ENCODE assay signal across 8 cellular contexts in genomic region chr1:201506573-201507567, GRCh38. TPM values are rescaled to one million over a fixed set of nuclear protein-coding genes. Genes with fewer than 3 reads are reported as not detected.
DNase-seq lines count a peak whose midpoint lies in the region; ATAC-seq and TF ChIP-seq lines count a peak whose summit lies in the region.

TSS of gene CSRP1 (minus strand) at chr1:201507123. CDS start at chr1:201496303, 10,820 bp downstream.

- H3K9ac ChIP-seq in HCT116 (ENCODE audit: low read length) = peak within 1 kb of the TSS; percentile 77

- peak; percentile 95 for ATAC-seq in HCT116
- ATAC-seq in right cardiac atrium = peak; percentile 89 to 93
- peak; percentile 91 for ATAC-seq in aorta (ENCODE audit: low FRiP score)

- RAD21 ChIA-PET in HCT116 (lab: Charles Lee; ENCODE audit: low non-redundant PET in 1 of 2, low total read pairs in 2 of 2, uncharacterized antibody in 2 of 2, unreplicated experiment in 2 of 2) = interaction anchor here in 1 of 2 experiments (1.4 kb wide), 1 partner anchor 59 kb away, joined by 4 read pairs; no protein-coding TSS in a partner anchor

- DNase-seq in GM10248 (ENCODE audit: extremely low spot score) (peak; percentile 95), HCT116 (ENCODE audit: low read depth, low spot score) (peak; percentile 71), NAMALWA (ENCODE audit: low spot score) (peak; percentile 64), amniotic epithelial cell (ENCODE audit: low read depth) (peak; percentile 85), right cardiac atrium (peak; percentile 94 to 97 (median 96)), renal cortical epithelial cell (ENCODE audit: low read depth) (peak; percentile 61), aorta (peak; percentile 94 to 97)

- POLR2A ChIA-PET in GM10248 (lab: Yijun Ruan, JAX) (interaction anchor here (0.6 kb wide), 1 partner anchor 568 kb away, joined by 6 read pairs; no protein-coding TSS in a partner anchor), HCT116 (lab: Charles Lee) (interaction anchor here (0.7 to 2.6 kb wide), 4 partner anchors 9 to 503 kb away, joined by 3 to 8 read pairs (median 4); partner anchors contain the start of gene ELF3)

- H3K27ac ChIP-seq in HCT116 (ENCODE audit: low read depth, low read length) = peak within 1 kb of the TSS; percentile 64
- peak within 1 kb of the TSS; percentile 88 for H3K27ac ChIP-seq in right cardiac atrium (ENCODE audit: low read length)
- H3K27ac ChIP-seq in aorta (ENCODE audit: low read depth in 1 of 2, low read length in 2 of 2) = peak within 1 kb of the TSS; percentile 87 to 97

- peaks cover 3% of the 10 kb centered on the region; the same call in 1 of the 2 replicates for H3K79me2 ChIP-seq in HCT116 (ENCODE audit: insufficient read depth, low read length)

- no peak within 1 kb of the TSS for H2AFZ ChIP-seq in HCT116 (ENCODE audit: low read depth, low read length, poor library complexity, severe bottlenecking)

- H3K4me3 ChIP-seq in HCT116 (replicated peaks in 1 of 2; ENCODE audit: low read depth in 1 of 2, low read length in 2 of 2) (peak within 1 kb of the TSS; percentile 64 to 73), right cardiac atrium (ENCODE audit: low read length) (peak within 1 kb of the TSS; percentile 66), aorta (ENCODE audit: low read length in 2 of 2) (peak within 1 kb of the TSS; percentile 79 to 92)

- peak; percentile 96 for TF ChIP-seq POLR2A in HCT116 (IDR thresholded peaks at IDR 0.05; ENCODE audit: borderline replicate concordance, extremely low read depth, insufficient read depth, insufficient read length)

- WGBS in right cardiac atrium = 4% methylated on average over 81 of the region's 81 CpGs
- WGBS in aorta, 2 donors = 5 to 6% methylated on average over 77 to 81 of the region's 81 CpGs

- intact Hi-C loops in HCT116 (cut with micrococcal nuclease) = loop anchor here (2.0 kb wide), 1 partner anchor 18 kb away; no protein-coding TSS in a partner anchor
- intact Hi-C loops in T-helper 1 cell treated with Interleukin-12 subunit alpha and Interleukin-12 subunit beta and Interleukin-4 antibody, amounts not matched to agents 30 ng/mL and 1 ng/mL, for 36 hours (cut with micrococcal nuclease) = loop anchor here (1.0 to 5.0 kb wide), 6 partner anchors 25 to 485 kb away; partner anchors contain the start of genes IPO9, KIF21B and PHLDA3
- intact Hi-C loops in right cardiac atrium (cut with DNase I) = no loop called here
- intact Hi-C loops in aorta (cut with DNase I) = no loop called here

- H3K9me2 ChIP-seq in HCT116 (ENCODE audit: insufficient read depth) = no peaks in the 10 kb centered on the region

- H3K9me3 ChIP-seq in HCT116 (ENCODE audit: control insufficient read depth in 1 of 2, insufficient read depth in 1 of 2, low read depth in 1 of 2, low read length in 2 of 2) (no peaks in the 10 kb centered on the region), right cardiac atrium (ENCODE audit: control insufficient read depth, low read length) (no peaks in the 10 kb centered on the region), aorta (ENCODE audit: control insufficient read depth, low read length) (no peaks in the 10 kb centered on the region)

- H3K4me1 ChIP-seq in HCT116 (ENCODE audit: control insufficient read depth in 1 of 2, insufficient read depth in 2 of 2, low read length in 2 of 2) (peaks cover 11 to 28% of the 10 kb centered on the region in 2 experiments), right cardiac atrium (ENCODE audit: control insufficient read depth, insufficient read depth, low read length) (peaks cover 25% of the 10 kb centered on the region), aorta (ENCODE audit: control insufficient read depth in 1 of 2, insufficient read depth in 2 of 2, low read length in 2 of 2) (peaks cover 0 to 2% of the 10 kb centered on the region in 2 donors)

- H3K36me3 ChIP-seq in HCT116 (ENCODE audit: control insufficient read depth in 1 of 2, insufficient read depth in 2 of 2, low read length in 2 of 2) (no peaks in the 10 kb centered on the region), aorta (ENCODE audit: control insufficient read depth in 1 of 2, insufficient read depth in 2 of 2, low read length in 1 of 2) (no peaks in the 10 kb centered on the region)

- BruUV-seq in HCT116 (replicated peaks; lab: Mats Ljungman, UMichigan) = no TSS peak

- H3K27me3 ChIP-seq in HCT116 (ENCODE audit: insufficient read depth, low read length) (no peaks in the 10 kb centered on the region), right cardiac atrium (ENCODE audit: control insufficient read depth, insufficient read depth) (no peaks in the 10 kb centered on the region), aorta (ENCODE audit: control insufficient read depth in 1 of 2, insufficient read depth in 2 of 2, low read length in 1 of 2) (no peaks in the 10 kb centered on the region)

- H4K20me1 ChIP-seq in HCT116 (ENCODE audit: insufficient read depth) = no peaks in the 10 kb centered on the region

- peak within 1 kb of the TSS; percentile 80 for H3K4me2 ChIP-seq in HCT116 (ENCODE audit: low read length)

- peak; percentile 18 for TF ChIP-seq RAD21 in HCT116 (IDR thresholded peaks at IDR 0.05; ENCODE audit: low read depth)

- no peak for TF ChIP-seq CTCF in GM10248 (IDR thresholded peaks at IDR 0.05; ENCODE audit: control extremely low read depth, extremely low read depth, low read depth, missing control alignments)
- TF ChIP-seq CTCF in HCT116 (IDR thresholded peaks at IDR 0.05 in 2 of 3, conservative IDR thresholded peaks at IDR 0.05 in 1 of 3; ENCODE audit: borderline replicate concordance in 1 of 3, insufficient read depth in 1 of 3, low read depth in 2 of 3, low read length in 2 of 3) = no peak

- CTCF ChIA-PET in GM10248 (lab: Yijun Ruan, JAX) = interaction anchor here (0.9 to 29.4 kb wide), 7 partner anchors 11 to 71 kb away, joined by 3 to 685 read pairs (median 12); no protein-coding TSS in a partner anchor
- CTCF ChIA-PET in HCT116 (lab: Charles Lee) = interaction anchor here (1.4 to 1.9 kb wide), 2 partner anchors 9 to 26 kb away, joined by 4 to 13 read pairs; no protein-coding TSS in a partner anchor

TF ChIP-seq in HCT116, 20 proteins besides CTCF, POLR2A, EP300 and RAD21:
- no peak for TF ChIP-seq ZNF274 (IDR thresholded peaks at IDR 0.05; ENCODE audit: low read depth, low read length)
- no peak; the same call in 1 of the 2 replicates for TF ChIP-seq JUND (IDR thresholded peaks at IDR 0.05)
- TF ChIP-seq EZH2 (IDR thresholded peaks at IDR 0.05) = no peak
- TF ChIP-seq YY1 (IDR thresholded peaks at IDR 0.05; ENCODE audit: extremely low read depth, insufficient replicate concordance, low read depth, low read length) = peak; percentile 78
- 0 out of 2 replicates have a peak, but pooled peaks have one; percentile 15 for TF ChIP-seq EGR1 (IDR thresholded peaks at IDR 0.05; ENCODE audit: low read depth)
- TF ChIP-seq MAX (IDR thresholded peaks at IDR 0.05) = peak; percentile 92
- TF ChIP-seq ZFX (IDR thresholded peaks at IDR 0.05) = peak; percentile 88
- no peak for TF ChIP-seq SRF (IDR thresholded peaks at IDR 0.05; ENCODE audit: low read depth)
- peak; percentile 52; the same call in 1 of the 2 replicates for TF ChIP-seq SP1 (IDR thresholded peaks at IDR 0.05; ENCODE audit: low read depth)
- 0 out of 2 replicates have a peak, but pooled peaks have one; percentile 41 for TF ChIP-seq CBX3 (IDR thresholded peaks at IDR 0.05; ENCODE audit: low read depth)
- peak; percentile 58 for TF ChIP-seq TCF7L2 (IDR thresholded peaks at IDR 0.05; ENCODE audit: borderline replicate concordance, extremely low read depth, insufficient read depth, insufficient read length)
- TF ChIP-seq POLR2AphosphoS5 (IDR thresholded peaks at IDR 0.05; ENCODE audit: low read depth, low read length) = peak; percentile 94
- TF ChIP-seq SIN3A (IDR thresholded peaks at IDR 0.05; ENCODE audit: low read depth) = peak; percentile 89

RNA-seq across cellular contexts. Expression of gene CSRP1, which starts in this region (rescaled TPM):
- 51.7 TPM for total RNA-seq in HCT116 (2021; ENCODE audit: unreplicated experiment)
- 77.6 and 98.9 TPM in 2 replicates for polyA plus RNA-seq in HCT116 (2012)
- 77.1 and 77.9 TPM in 2 replicates for total RNA-seq in T-helper 1 cell treated with Interleukin-12 subunit alpha and Interleukin-12 subunit beta and Interleukin-4 antibody, amounts not matched to agents 30 ng/mL and 1 ng/mL, for 36 hours
- total RNA-seq in right cardiac atrium = 100 to 1,000 TPM in 3 of 4 donors, 10 to 100 TPM in 1; 97.2 to 343 (median 132) TPM
- 121 TPM for polyA plus RNA-seq in right cardiac atrium
- 253 and 495 TPM in 2 replicates for total RNA-seq in renal cortical epithelial cell
- 1,000 to 10,000 TPM in 1 of 2 donors, 100 to 1,000 TPM in 1; 599 to 1,490 TPM for total RNA-seq in aorta
- polyA plus RNA-seq in aorta = 100 to 1,000 TPM; 703 to 838 TPM

Comparison
In these comparisons a context has a peak if more than half of its experiments do, and no peak if none do; other contexts are left out.
1. Peak in every context shown above with its lines: DNase-seq, ATAC-seq, H3K4me3 ChIP-seq and H3K27ac ChIP-seq.
2. intact Hi-C loops: an anchor here in HCT116 (2.0 kb wide) and T-helper 1 cell treated with Interleukin-12 subunit alpha and Interleukin-12 subunit beta and Interleukin-4 antibody, amounts not matched to agents 30 ng/mL and 1 ng/mL, for 36 hours (1.0 to 5.0 kb wide); none called in right cardiac atrium and aorta.